In the genomic region with DNA sequence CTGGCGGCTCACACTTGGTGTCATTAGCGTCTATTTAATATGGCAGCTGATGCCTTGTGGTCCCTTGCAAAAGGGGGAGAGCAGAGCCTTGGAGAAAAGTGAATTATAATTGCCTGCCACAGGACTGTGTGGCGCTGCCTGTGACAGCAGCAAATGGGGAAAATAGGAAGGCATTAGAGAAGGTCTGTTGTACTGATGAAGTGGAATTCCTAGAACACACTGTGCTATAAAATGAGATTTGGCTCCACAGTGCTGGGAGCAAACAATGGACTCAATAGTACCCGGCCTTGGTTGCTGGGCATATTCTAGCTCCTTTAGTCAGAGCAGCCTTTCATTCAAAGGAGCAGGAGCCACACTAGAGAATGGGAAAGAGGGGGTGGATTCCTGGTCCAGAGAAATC, we compare ENCODE assay signal across 19 cellular contexts. TPM values are rescaled to one million over a fixed set of nuclear protein-coding genes. Genes with fewer than 3 reads are reported as not detected.
DNase-seq lines count a peak whose midpoint lies in the region; ATAC-seq and TF ChIP-seq lines count a peak whose summit lies in the region.
"Had no signal": no experiment of that assay in that cellular context is flagged by ENCODE, and none has a peak within 500 bp of the region (broad histone marks: within the 10 kb centered on the region; RNA-seq: fewer than 3 reads in every experiment).

No MANE protein-coding gene starts in this region.

- H3K9me3 ChIP-seq in trophoblast cell (ENCODE audit: insufficient read depth, low read depth, low read length) (no peaks in the 10 kb centered on the region), psoas muscle (no peaks in the 10 kb centered on the region)
- H3K9me3 ChIP-seq: adrenal gland, pancreas, stomach, uterus had no signal

- H3K14ac ChIP-seq in trophoblast cell (ENCODE audit: low read length), result no peak overlapping the region

- no peak overlapping the region for H3K4me2 ChIP-seq in trophoblast cell (ENCODE audit: low read length)

- no peak overlapping the region for H2AK5ac ChIP-seq in trophoblast cell (ENCODE audit: low read length)

- DNase-seq in NCI-H1105 (lab: John Stamatoyannopoulos, UW) (peak; percentile 31), hypothalamus (lab: John Stamatoyannopoulos, UW) (peak in 33 of 51 donors; percentile 16 to 91 (median 54)), trophoblast cell (no peak), psoas muscle (no peak), NCI-H510A treated with DMSO at 0.1 percent for 48 hours (lab: John Stamatoyannopoulos, UW) (no peak)
- DNase-seq: activated CD4-positive, alpha-beta T cell treated with anti-CD3 and anti-CD28 coated beads for 36 hours; activated effector memory CD4-positive, alpha-beta T cell treated with Interleukin-2 at 50 U/mL for 16 hours; cerebellar nuclear complex; EL; left colon; NCI-H2029; pancreas; stimulated activated CD4-positive, alpha-beta T cell treated with anti-CD3 and anti-CD28 coated beads, Interleukin-2, amount 100 ng/mL, for 48 hours; stomach; uterus had no signal

- H3K79me2 ChIP-seq in trophoblast cell (ENCODE audit: control insufficient read depth, insufficient read depth, low read length, poor library complexity), result peaks cover 24% of the 10 kb centered on the region

- H3K4me3 ChIP-seq in trophoblast cell (ENCODE audit: low read depth, low read length) (no peak overlapping the region), psoas muscle (no peak overlapping the region)
- H3K4me3 ChIP-seq: adrenal gland, pancreas, stomach, uterus had no signal

- no peak overlapping the region for H4K8ac ChIP-seq in trophoblast cell (ENCODE audit: low read depth, low read length)

- H3K18ac ChIP-seq in trophoblast cell (ENCODE audit: low read length), result no peak overlapping the region

- no peak overlapping the region for H2BK12ac ChIP-seq in trophoblast cell (ENCODE audit: low read length)

- TF ChIP-seq CTCF in psoas muscle (IDR thresholded peaks at IDR 0.05), result no peak

- H2AFZ ChIP-seq in trophoblast cell (ENCODE audit: insufficient read depth, low read length, poor library complexity), result no peak overlapping the region

- H3K79me1 ChIP-seq in trophoblast cell (ENCODE audit: low read length), result no peaks in the 10 kb centered on the region

- no peak overlapping the region for H4K12ac ChIP-seq in trophoblast cell (ENCODE audit: low read depth, low read length)

- no peaks in the 10 kb centered on the region for H3K27me3 ChIP-seq in trophoblast cell (ENCODE audit: insufficient read depth, low read length)
- no peaks in the 10 kb centered on the region for H3K27me3 ChIP-seq in psoas muscle (ENCODE audit: insufficient read depth in 3 of 3, low read length in 2 of 3)
- H3K27me3 ChIP-seq: adrenal gland, pancreas, stomach, uterus had no signal

- H3K9ac ChIP-seq in trophoblast cell (ENCODE audit: low read length), result no peak overlapping the region

- WGBS in trophoblast cell (ENCODE audit: extremely low coverage, insufficient coverage, insufficient read length), result no CpG with 5 or more reads among the region's 4 CpGs
- WGBS in psoas muscle, 3 donors, result 70 to 71% (median 71%) methylated on average over 4 of the region's 4 CpGs

- H3K4ac ChIP-seq in trophoblast cell (ENCODE audit: low read depth, low read length), result peak overlapping the region; percentile 71

- ATAC-seq in GM21360 (IDR thresholded peaks at IDR 0.05; ENCODE audit: unreplicated experiment) (no peak), HG02571 (IDR thresholded peaks at IDR 0.05; ENCODE audit: unreplicated experiment) (no peak), psoas muscle (no peak)
- ATAC-seq: activated CD4-positive, alpha-beta T cell treated with anti-CD3 and anti-CD28 coated beads for 36 hours; left colon had no signal

- H2BK120ac ChIP-seq in trophoblast cell (ENCODE audit: insufficient read depth, low read length, poor library complexity), result no peak overlapping the region

- no peak overlapping the region for H4K91ac ChIP-seq in trophoblast cell (ENCODE audit: low read depth, low read length)

- intact Hi-C loops in psoas muscle (cut with DNase I), result no loop called here

- H3K4me1 ChIP-seq in trophoblast cell (ENCODE audit: control insufficient read depth in 1 of 2, insufficient read depth in 2 of 2, low read length in 2 of 2), result peaks cover 0 to 6% of the 10 kb centered on the region in 2 experiments
- H3K4me1 ChIP-seq in psoas muscle, result peaks cover 6% of the 10 kb centered on the region
- H3K4me1 ChIP-seq: pancreas, uterus had no signal

- peak overlapping the region; percentile 90 for H3K27ac ChIP-seq in angular gyrus (ENCODE audit: low read depth, low read length)
- H3K27ac ChIP-seq in trophoblast cell (ENCODE audit: low read depth, low read length), result no peak overlapping the region
- H3K27ac ChIP-seq in psoas muscle, result no peak overlapping the region
- H3K27ac ChIP-seq: pancreas, uterus had no signal

- no peak overlapping the region for H2BK5ac ChIP-seq in trophoblast cell (ENCODE audit: low read depth, low read length, poor library complexity)

- H3K23ac ChIP-seq in trophoblast cell (ENCODE audit: low read length), result no peak overlapping the region

- H3K36me3 ChIP-seq in trophoblast cell (ENCODE audit: control insufficient read depth in 1 of 2, insufficient read depth in 2 of 2, low read length in 2 of 2) (no peaks in the 10 kb centered on the region), psoas muscle (ENCODE audit: insufficient read depth in 1 of 2, low read depth in 1 of 2) (no peaks in the 10 kb centered on the region)
- H3K36me3 ChIP-seq: adrenal gland, pancreas, stomach, uterus had no signal

RNA-seq across cellular contexts. Expression of a gene that starts 21.3 kb away (rescaled TPM):
- 559 and 563 TPM in 2 replicates for polyA plus RNA-seq in trophoblast cell (2013)
- total RNA-seq in psoas muscle, result 1 to 10 TPM; 3.1 to 7.6 (median 4.3) TPM
- polyA plus RNA-seq in psoas muscle, result 1 to 10 TPM; 1.1 to 1.5 (median 1.5) TPM
- total RNA-seq: activated CD4-positive, alpha-beta T cell treated with anti-CD3 and anti-CD28 coated beads for 36 hours had no signal

Comparison
In these comparisons a context has a peak if more than half of its experiments do, and no peak if none do; other contexts are left out.
1. DNase-seq: peak in NCI-H1105 (single experiment) and hypothalamus (33 of 51); none in trophoblast cell (0 of 2), psoas muscle (0 of 2) and NCI-H510A treated with DMSO at 0.1 percent for 48 hours (single experiment).